9 cellular contexts compared by ENCODE assay signal in the genomic region with DNA sequence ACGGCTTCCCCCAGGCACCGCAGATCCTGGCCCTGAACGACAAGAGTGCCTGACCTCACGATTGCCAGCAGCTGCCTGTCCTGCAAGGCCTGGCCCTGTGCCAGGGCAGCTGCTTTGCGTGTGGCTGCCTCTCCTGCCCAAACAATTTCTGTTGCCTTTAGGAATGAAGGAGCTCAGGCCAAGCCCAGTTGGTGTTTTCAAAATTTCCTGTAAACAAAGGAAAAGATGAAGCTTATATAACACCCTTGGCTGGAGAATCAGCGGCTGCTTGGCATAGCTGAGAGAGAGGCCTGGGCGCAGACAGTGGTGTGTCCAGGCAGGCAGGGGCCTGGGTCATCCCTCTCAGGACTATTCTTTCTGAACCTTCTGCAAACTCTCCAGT. TPM values are rescaled to one million over a fixed set of nuclear protein-coding genes. Genes with fewer than 3 reads are reported as not detected.
DNase-seq lines count a peak whose midpoint lies in the region; ATAC-seq and TF ChIP-seq lines count a peak whose summit lies in the region.
"Had no signal": no experiment of that assay in that cellular context is flagged by ENCODE, and none has a peak within 500 bp of the region (broad histone marks: within the 10 kb centered on the region; RNA-seq: fewer than 3 reads in every experiment).

No MANE protein-coding gene starts in this region.

- no peaks in the 10 kb centered on the region for H3K27me3 Mint-ChIP-seq in endodermal cell (ENCODE audit: insufficient read depth)
- H3K27me3 Mint-ChIP-seq: activated naive CD4-positive, alpha-beta T cell treated with anti-CD3 and anti-CD28 coated beads, Interleukin-2, amount 50 U/mL, for 24 hours had no signal

- H3K4me1 Mint-ChIP-seq in endodermal cell: no peaks in the 10 kb centered on the region

- H3K4me3 Mint-ChIP-seq in endodermal cell: no peak overlapping the region
- H3K4me3 Mint-ChIP-seq: activated naive CD4-positive, alpha-beta T cell treated with anti-CD3 and anti-CD28 coated beads, Interleukin-2, amount 50 U/mL, for 24 hours had no signal

- H3K9me3 ChIP-seq in endodermal cell (ENCODE audit: control insufficient read depth, low read length): no peaks in the 10 kb centered on the region
- no peaks in the 10 kb centered on the region for H3K9me3 ChIP-seq in muscle layer of colon (ENCODE audit: low read length)

- no peak overlapping the region for H3K27ac ChIP-seq in endodermal cell (ENCODE audit: low read depth, low read length)
- H3K27ac ChIP-seq in muscle layer of colon (ENCODE audit: low read depth, low read length): peak overlapping the region; percentile 89

- no peaks in the 10 kb centered on the region for H3K4me1 ChIP-seq in endodermal cell (ENCODE audit: control insufficient read depth, insufficient read depth, low read length)
- peaks cover 35% of the 10 kb centered on the region for H3K4me1 ChIP-seq in muscle layer of colon (ENCODE audit: insufficient read depth, low read length)

- no peaks in the 10 kb centered on the region for H3K9me3 Mint-ChIP-seq in endodermal cell
- H3K9me3 Mint-ChIP-seq: activated naive CD4-positive, alpha-beta T cell treated with anti-CD3 and anti-CD28 coated beads, Interleukin-2, amount 50 U/mL, for 24 hours had no signal

- H3K36me3 ChIP-seq in endodermal cell (ENCODE audit: control insufficient read depth, insufficient read depth, low read length) (no peaks in the 10 kb centered on the region), muscle layer of colon (ENCODE audit: insufficient read depth, low read length) (no peaks in the 10 kb centered on the region)

- H3K4me3 ChIP-seq in endodermal cell (ENCODE audit: low read length) (no peak overlapping the region), muscle layer of colon (ENCODE audit: low read depth in 1 of 2, low read length in 2 of 2) (no peak overlapping the region)

- peak; percentile 81 for DNase-seq in DMS 273 (lab: John Stamatoyannopoulos, UW; ENCODE audit: unreplicated experiment)
- peak; percentile 19 for DNase-seq in NCI-H524 treated with DMSO at 0.1 percent for 48 hours (lab: John Stamatoyannopoulos, UW)
- DNase-seq in endodermal cell: peak; percentile 45
- DNase-seq in NCI-H1930 (lab: John Stamatoyannopoulos, UW): no peak

- no peak for TF ChIP-seq CTCF in endodermal cell (conservative IDR thresholded peaks at IDR 0.05)

- H3K36me3 Mint-ChIP-seq in endodermal cell (ENCODE audit: low read depth): no peaks in the 10 kb centered on the region
- H3K36me3 Mint-ChIP-seq: activated naive CD4-positive, alpha-beta T cell treated with anti-CD3 and anti-CD28 coated beads, Interleukin-2, amount 50 U/mL, for 24 hours had no signal

- H3K27me3 ChIP-seq in endodermal cell (ENCODE audit: control insufficient read depth, insufficient read depth, low read length, poor library complexity, severe bottlenecking): no peaks in the 10 kb centered on the region
- no peaks in the 10 kb centered on the region for H3K27me3 ChIP-seq in muscle layer of colon (ENCODE audit: control insufficient read depth in 1 of 2, insufficient read depth in 2 of 2, low read length in 2 of 2)

- H3K9ac ChIP-seq in endodermal cell (ENCODE audit: extremely low read depth, low read length, poor library complexity, severe bottlenecking) (no peak overlapping the region), muscle layer of colon (ENCODE audit: low read length) (no peak overlapping the region)

- no peak for ATAC-seq in HG03432 (IDR thresholded peaks at IDR 0.05; ENCODE audit: unreplicated experiment)
- no peak for ATAC-seq in GM18502 (IDR thresholded peaks at IDR 0.05; ENCODE audit: poor library complexity, unreplicated experiment)
- no peak for ATAC-seq in HG03097 (IDR thresholded peaks at IDR 0.05; ENCODE audit: low FRiP score, unreplicated experiment)

- 93% methylated on average over 6 to 7 of the region's 7 CpGs for WGBS in endodermal cell (ENCODE audit: insufficient coverage in 1 of 2, insufficient read length in 1 of 2), 2 experiments

- no peak overlapping the region for H3K27ac Mint-ChIP-seq in endodermal cell
- H3K27ac Mint-ChIP-seq: activated naive CD4-positive, alpha-beta T cell treated with anti-CD3 and anti-CD28 coated beads, Interleukin-2, amount 50 U/mL, for 24 hours had no signal

RNA-seq across cellular contexts. Expression of a gene that starts 11.7 kb away (rescaled TPM):
- not detected for total RNA-seq in endodermal cell
- not detected for polyA plus RNA-seq in endodermal cell (2013, experiment 1 of 2)
- polyA plus RNA-seq in endodermal cell (2013, experiment 2 of 2): not detected

RNA-seq across cellular contexts. Expression of a gene that starts 20.0 kb away (rescaled TPM):
- total RNA-seq in endodermal cell: under 1 TPM; 0.42 to 0.44 TPM
- 0.14 TPM for polyA plus RNA-seq in endodermal cell (2013, experiment 1 of 2)
- 0.79 TPM for polyA plus RNA-seq in endodermal cell (2013, experiment 2 of 2)

Comparison
In these comparisons a context has a peak if more than half of its experiments do, and no peak if none do; other contexts are left out.
1. DNase-seq: peak in DMS 273 (single experiment), NCI-H524 treated with DMSO at 0.1 percent for 48 hours (single experiment) and endodermal cell (single experiment); none in NCI-H1930 (0 of 2).